Comparison of ENCODE assay signal across 25 cellular contexts in the genomic region with DNA sequence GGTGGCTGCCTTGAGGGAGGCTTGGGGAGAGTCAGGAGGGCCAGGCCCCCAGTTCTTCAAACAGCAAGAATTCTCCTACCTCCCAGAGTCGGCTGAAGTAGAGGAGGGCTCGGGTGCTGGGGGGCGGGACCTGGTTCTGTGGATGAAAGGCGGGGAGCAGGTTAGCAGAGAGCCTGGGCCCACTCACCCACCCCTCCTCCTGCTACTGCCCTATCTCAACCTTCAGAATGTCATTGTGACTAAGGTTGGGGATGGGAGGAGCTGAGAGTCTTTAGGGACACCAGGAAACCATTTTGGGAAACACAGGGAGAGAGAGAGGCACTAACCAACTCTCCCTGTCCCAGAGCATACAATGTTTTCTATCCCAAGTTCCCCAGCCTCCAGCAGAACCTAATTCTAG. TPM values are rescaled to one million over a fixed set of nuclear protein-coding genes. Genes with fewer than 3 reads are reported as not detected.
"Had no signal": no experiment of that assay in that cellular context is flagged by ENCODE, and none has a peak within 500 bp of the region (broad histone marks: within the 10 kb centered on the region; RNA-seq: fewer than 3 reads in every experiment).

No MANE protein-coding gene starts in this region.

- H3K4me3 ChIP-seq: colonic mucosa, psoas muscle, sigmoid colon, stomach, thoracic aorta, transverse colon had no signal

- H3K27me3 ChIP-seq: colonic mucosa had no signal

- DNase-seq: colonic mucosa; dermis blood vessel endothelial cell; effector CD4-positive, alpha-beta T cell; immature natural killer cell; mesendoderm; naive B cell; occipital lobe; psoas muscle; retina; sigmoid colon; stimulated activated CD4-positive, alpha-beta T cell treated with anti-CD3 and anti-CD28 coated beads, Interleukin-2, amount 100 ng/mL, for 24 hours; stimulated activated CD4-positive, alpha-beta T cell treated with anti-CD3 and anti-CD28 coated beads, Interleukin-4, amount 100 ng/mL, for 4 hours; stimulated activated naive CD4-positive, alpha-beta T cell; stomach; substantia nigra; transverse colon had no signal

- H3K36me3 ChIP-seq: colonic mucosa, sigmoid colon, transverse colon had no signal

- H3K27ac ChIP-seq: colonic mucosa, parathyroid adenoma, psoas muscle, sigmoid colon, stomach, thoracic aorta, transverse colon had no signal

- H3K4me1 ChIP-seq: colonic mucosa, psoas muscle, sigmoid colon, stomach, transverse colon had no signal

- ATAC-seq: psoas muscle had no signal

- H3K9me3 ChIP-seq: colonic mucosa, psoas muscle, sigmoid colon, stomach, thoracic aorta, transverse colon had no signal

RNA-seq across cellular contexts. Expression of a gene that starts 10.7 kb away (rescaled TPM):
- total RNA-seq: glomerular endothelial cell, lung microvascular endothelial cell had no signal

RNA-seq across cellular contexts. Expression of a gene that starts 12.5 kb away (rescaled TPM):
- total RNA-seq: cerebellum, colonic mucosa, dermis blood vessel endothelial cell, frontal cortex, glomerular endothelial cell, liver, lung microvascular endothelial cell, occipital lobe, psoas muscle, sigmoid colon, stomach, transverse colon, urinary bladder had no signal
- polyA plus RNA-seq: immature natural killer cell, liver, psoas muscle, sigmoid colon, urinary bladder had no signal

RNA-seq across cellular contexts. Expression of a gene that starts 25.4 kb away (rescaled TPM):
- total RNA-seq: cerebellum, colonic mucosa, dermis blood vessel endothelial cell, frontal cortex, glomerular endothelial cell, liver, lung microvascular endothelial cell, occipital lobe, psoas muscle, sigmoid colon, stomach, transverse colon, urinary bladder had no signal
- polyA plus RNA-seq: immature natural killer cell, liver had no signal

RNA-seq across cellular contexts. Expression of a gene that starts 30.5 kb away (rescaled TPM):
- total RNA-seq: cerebellum, colonic mucosa, dermis blood vessel endothelial cell, frontal cortex, glomerular endothelial cell, liver, lung microvascular endothelial cell, occipital lobe, psoas muscle, sigmoid colon, stomach, thoracic aorta, transverse colon, urinary bladder had no signal
- polyA plus RNA-seq: esophagus, immature natural killer cell, liver, psoas muscle, sigmoid colon, stomach, urinary bladder had no signal
